ENCODE assay signal across 8 cellular contexts in the genomic region with DNA sequence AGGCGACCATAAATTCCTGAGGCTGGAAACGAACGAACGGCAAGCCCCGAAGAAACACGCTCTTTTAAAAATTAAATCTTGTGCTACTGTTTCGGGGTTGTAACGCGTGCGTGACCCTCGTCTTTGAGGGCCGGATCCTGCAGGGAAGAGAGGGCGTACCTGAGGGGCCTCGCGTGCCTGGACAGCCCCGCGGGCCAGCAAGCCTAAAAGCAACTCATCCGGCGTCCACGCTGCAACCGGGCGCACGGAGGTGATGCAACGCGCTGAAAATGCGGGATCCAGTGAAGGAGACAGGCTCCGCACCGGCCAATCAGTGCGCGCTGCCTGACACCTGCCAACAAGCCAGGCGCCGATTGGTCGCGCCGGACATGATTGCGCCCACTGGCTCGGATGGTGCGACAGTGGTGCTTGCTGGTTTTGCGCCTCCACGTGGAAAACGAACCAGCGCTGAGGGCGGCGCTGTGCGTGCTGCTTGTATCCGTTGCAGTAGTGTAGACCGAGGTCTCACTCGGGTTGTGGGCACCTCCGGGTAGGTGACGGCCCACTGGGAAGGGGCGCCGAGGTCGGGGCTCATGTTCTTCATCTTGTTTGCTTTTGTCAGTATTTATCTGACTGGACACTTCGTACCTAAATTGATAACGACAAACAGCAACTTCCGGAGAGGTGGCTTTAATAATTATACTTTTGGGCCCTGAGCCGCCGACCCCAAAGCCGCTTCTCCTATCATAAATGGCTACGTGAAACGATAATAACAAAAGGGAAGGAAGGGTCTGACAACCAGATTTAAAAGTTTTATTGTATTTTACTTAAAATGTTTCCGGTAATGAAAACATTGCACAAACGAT. TPM values are rescaled to one million over a fixed set of nuclear protein-coding genes. Genes with fewer than 3 reads are reported as not detected.
DNase-seq lines count a peak whose midpoint lies in the region; ATAC-seq and TF ChIP-seq lines count a peak whose summit lies in the region.

Gene IARS1 (minus strand): TSS at position 246 of the 845 bp plus-strand sequence. CDS start 4,278 bp downstream, outside the sequence.

- ATAC-seq in HG02884 (IDR thresholded peaks at IDR 0.05; ENCODE audit: unreplicated experiment) (peak; percentile 94), heart right ventricle (peak; percentile 99 to 100 (median 100)), upper lobe of left lung (ENCODE audit: low FRiP score in 2 of 2) (peak; percentile 100)

- H3K27me3 ChIP-seq in heart right ventricle (no peaks in the 10 kb centered on the region), upper lobe of left lung (no peaks in the 10 kb centered on the region)

- TF ChIP-seq EP300 in upper lobe of left lung (IDR thresholded peaks at IDR 0.05), result peak in 2 of 4 donors; percentile 12 to 39

- in situ Hi-C loops in GM13977 (cut with MboI; ENCODE audit: low pct_unique_long_range_greater_than_20kb, low sequenced_read_pairs, unreplicated experiment), result no loop called here

- H3K9me3 ChIP-seq in heart right ventricle, result no peaks in the 10 kb centered on the region
- no peaks in the 10 kb centered on the region for H3K9me3 ChIP-seq in upper lobe of left lung

- H3K4me3 ChIP-seq in heart right ventricle, result peak within 1 kb of the TSS; percentile 60 to 92 (median 78)
- H3K4me3 ChIP-seq in upper lobe of left lung, result peak within 1 kb of the TSS; percentile 55 to 81 (median 80)

- H3K27ac ChIP-seq in heart right ventricle (peak within 1 kb of the TSS; percentile 46 to 87 (median 74)), upper lobe of left lung (peak within 1 kb of the TSS; percentile 59 to 77 (median 72))

- H3K4me1 ChIP-seq in heart right ventricle, result peaks cover 0 to 32% (median 27%) of the 10 kb centered on the region in 9 donors
- H3K4me1 ChIP-seq in upper lobe of left lung, result peaks cover 16 to 33% (median 23%) of the 10 kb centered on the region in 4 donors

- peak; percentile 93 for DNase-seq in GM13977 (ENCODE audit: low spot score)
- peak; percentile 84 for DNase-seq in NCI-H146 treated with DMSO at 0.1 percent for 48 hours (lab: John Stamatoyannopoulos, UW; ENCODE audit: unreplicated experiment)
- peak; percentile 96 for DNase-seq in amniotic epithelial cell (ENCODE audit: low read depth)
- peak; percentile 98 to 99 for DNase-seq in heart right ventricle
- peak; percentile 98 to 100 (median 100) for DNase-seq in posterior cingulate gyrus
- DNase-seq in upper lobe of left lung, result peak; percentile 98 to 100

- TF ChIP-seq POLR2A in upper lobe of left lung (IDR thresholded peaks at IDR 0.05), result peak in 2 of 4 donors; percentile 60 to 72

- intact Hi-C loops in T-helper 1 cell treated with Interleukin-12 subunit alpha and Interleukin-12 subunit beta and Interleukin-4 antibody, amounts not matched to agents 30 ng/mL and 1 ng/mL, for 36 hours (cut with micrococcal nuclease), result loop anchor here (1.0 to 10.0 kb wide), 11 partner anchors 32 to 1160 kb away; partner anchors contain the start of genes CENPP, FAM120AOS, IPPK and NOL8
- intact Hi-C loops in heart right ventricle (cut with DNase I) (loop anchor here in 3 of 10 donors (5.0 to 10.0 kb wide), 2 partner anchors 151 to 159 kb away; no protein-coding TSS in a partner anchor), posterior cingulate gyrus (cut with DNase I) (loop anchor here (1.0 to 10.0 kb wide), 2 partner anchors 32 to 159 kb away; partner anchors contain the start of genes CENPP and NOL8)

- TF ChIP-seq CTCF in GM13977 (IDR thresholded peaks at IDR 0.05; ENCODE audit: extremely low read depth, insufficient read depth, missing control alignments), result peak; percentile 40
- TF ChIP-seq CTCF in heart right ventricle (IDR thresholded peaks at IDR 0.05), result peak in 6 of 9 donors; percentile 13 to 65 (median 47)
- TF ChIP-seq CTCF in upper lobe of left lung (IDR thresholded peaks at IDR 0.05), result peak in 4 of 6 experiments; percentile 19 to 58 (median 35)

- H3K36me3 ChIP-seq in heart right ventricle (peaks cover 0 to 40% (median 17%) of the 10 kb centered on the region in 9 donors), upper lobe of left lung (peaks cover 2 to 22% (median 11%) of the 10 kb centered on the region in 4 donors)

- WGBS in heart right ventricle, 2 donors, result 0% methylated on average over 63 of the region's 63 CpGs
- 0% methylated on average over 27 to 60 of the region's 63 CpGs for WGBS in upper lobe of left lung, 2 donors

RNA-seq across cellular contexts. Expression of gene IARS1, which starts in this region (rescaled TPM):
- total RNA-seq in T-helper 1 cell treated with Interleukin-12 subunit alpha and Interleukin-12 subunit beta and Interleukin-4 antibody, amounts not matched to agents 30 ng/mL and 1 ng/mL, for 36 hours, result 144 and 146 TPM in 2 replicates
- total RNA-seq in heart right ventricle, result 10 to 100 TPM; 48.0 to 79.6 (median 62.7) TPM
- 10 to 100 TPM in 1 of 2 donors, 1 to 10 TPM in 1; 9.0 to 54.7 TPM for polyA plus RNA-seq in heart right ventricle
- 100 to 1,000 TPM in 1 of 6 donors, 10 to 100 TPM in 5; 39.0 to 114 (median 71.9) TPM for total RNA-seq in upper lobe of left lung

Comparison
In these comparisons a context has a peak if more than half of its experiments do, and no peak if none do; other contexts are left out.
1. Peak in every context shown above with its lines: DNase-seq, ATAC-seq, H3K4me3 ChIP-seq and H3K27ac ChIP-seq.